ENCODE assay signal across 1 cellular context in the genomic region with DNA sequence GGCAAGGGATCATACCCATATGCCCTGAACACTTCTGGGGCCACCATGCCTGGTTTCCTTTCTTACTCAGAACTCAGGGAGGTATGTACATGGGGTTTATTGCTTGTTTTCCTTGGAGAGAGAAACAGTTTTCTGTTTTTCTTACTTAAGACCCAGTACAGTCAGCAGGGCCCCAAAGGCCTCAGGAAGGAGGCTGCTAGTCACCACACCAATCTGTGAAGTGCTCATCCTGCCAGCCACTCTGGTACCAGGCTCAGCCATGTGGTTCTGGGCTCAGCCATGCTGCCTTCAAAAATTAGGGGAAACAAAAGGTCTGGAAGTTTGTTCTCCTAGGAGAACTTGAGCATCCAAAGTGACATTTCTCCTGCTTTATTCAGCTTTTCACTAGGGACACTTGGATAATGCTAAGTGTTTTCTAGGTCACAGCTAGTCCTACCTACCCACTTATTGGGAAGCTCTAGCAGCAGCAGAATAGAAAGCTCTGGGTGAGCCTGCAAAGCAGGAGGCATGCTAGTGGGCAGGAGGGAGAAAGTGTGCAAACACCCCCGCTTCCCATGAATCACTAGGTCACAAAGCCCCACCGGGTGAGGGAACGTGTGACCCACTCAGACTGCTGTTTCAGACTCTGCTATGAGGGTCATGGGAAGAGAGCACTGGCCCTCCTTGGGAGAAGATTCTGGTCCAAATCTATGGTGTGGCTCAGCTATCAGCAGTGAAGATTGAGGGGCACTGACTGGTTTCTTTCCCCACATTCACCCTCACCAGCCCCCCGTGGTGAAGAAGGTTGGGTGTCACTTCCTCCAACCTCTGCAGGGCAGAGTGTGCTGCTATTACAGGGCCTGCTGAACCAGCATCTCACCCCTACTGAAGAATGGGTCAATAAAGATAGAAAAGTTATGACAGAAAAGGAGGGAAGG.
TF ChIP-seq lines count a peak whose summit lies in the region.

No MANE protein-coding gene starts in this region.

TF ChIP-seq in endothelial cell of umbilical vein, 7 proteins besides CTCF, POLR2A, EP300 and RAD21 (continued from another document):
- TF ChIP-seq POLR2AphosphoS5 (IDR thresholded peaks at IDR 0.05; ENCODE audit: insufficient read depth, low read depth, low read length), result peak; percentile 52
